Comparison of ENCODE assay signal across 28 cellular contexts in the genomic region with DNA sequence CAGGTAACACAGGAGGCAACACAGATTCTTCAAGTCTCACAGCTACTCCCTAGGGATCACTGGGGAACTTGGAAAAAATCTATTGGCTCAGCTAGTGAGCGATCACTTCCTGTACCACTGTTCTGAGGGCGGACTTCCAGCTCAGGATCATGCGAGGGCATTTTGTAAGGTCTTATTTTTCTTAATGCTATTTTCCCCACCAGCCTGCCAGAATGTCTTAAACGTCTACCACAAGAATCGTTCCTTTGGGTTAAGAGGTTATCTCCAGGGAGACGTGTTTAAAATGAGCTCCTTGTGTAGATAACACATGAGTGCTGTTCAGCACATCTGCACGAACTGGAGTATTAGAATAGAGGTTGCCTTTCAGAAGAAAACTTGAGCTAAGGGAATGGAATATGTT.
DNase-seq lines count a peak whose midpoint lies in the region; ATAC-seq, FAIRE-seq and TF ChIP-seq lines count a peak whose summit lies in the region.
"Had no signal": no experiment of that assay in that cellular context is flagged by ENCODE, and none has a peak within 500 bp of the region (broad histone marks: within the 10 kb centered on the region; RNA-seq: fewer than 3 reads in every experiment).

No MANE protein-coding gene starts in this region.

- no peak overlapping the region for H2BK15ac ChIP-seq in neuronal stem cell (ENCODE audit: low read length)

- H3K36me3 ChIP-seq in MG63 (no peaks in the 10 kb centered on the region), neuronal stem cell (replicated peaks in 1 of 2; ENCODE audit: control insufficient read depth in 2 of 2, insufficient read depth in 2 of 2, low read length in 2 of 2) (no peaks in the 10 kb centered on the region)
- H3K36me3 ChIP-seq: BLaER1 treated with 17β-estradiol and CSF1 and Interleukin-3, amounts not matched to agents 10 nM and 100 nM; upper lobe of right lung had no signal

- H3K9ac ChIP-seq in neuronal stem cell (ENCODE audit: low read depth, low read length, poor library complexity) = no peak overlapping the region
- H3K9ac ChIP-seq: BLaER1 treated with 17β-estradiol and CSF1 and Interleukin-3, amounts not matched to agents 10 nM and 100 nM had no signal

- no peak overlapping the region for H2BK120ac ChIP-seq in neuronal stem cell (ENCODE audit: low read depth, low read length)

- no peak overlapping the region for H4K8ac ChIP-seq in neuronal stem cell (ENCODE audit: low read depth, low read length)

- H2AK5ac ChIP-seq in neuronal stem cell (ENCODE audit: low read depth, low read length) = no peak overlapping the region

- H3K18ac ChIP-seq in neuronal stem cell (ENCODE audit: low read length) = no peak overlapping the region

- peaks cover 0 to 5% of the 10 kb centered on the region in 2 donors for H3K4me1 ChIP-seq in neuronal stem cell (ENCODE audit: control insufficient read depth in 2 of 2, insufficient read depth in 1 of 2, low read depth in 1 of 2, low read length in 2 of 2)
- H3K4me1 ChIP-seq: BLaER1 treated with 17β-estradiol and CSF1 and Interleukin-3, amounts not matched to agents 10 nM and 100 nM; body of pancreas; upper lobe of right lung had no signal

- TF ChIP-seq POLR2A in H54 (IDR thresholded peaks at IDR 0.05; ENCODE audit: low read depth, low read length) = no peak

- H3K4me2 ChIP-seq in neuronal stem cell (ENCODE audit: insufficient read depth, low read length, poor library complexity, severe bottlenecking) = no peak overlapping the region
- H3K4me2 ChIP-seq: BLaER1 treated with 17β-estradiol and CSF1 and Interleukin-3, amounts not matched to agents 10 nM and 100 nM; PC-9 had no signal

- DNase-seq in MG63 = peak; percentile 7
- DNase-seq in amniotic epithelial cell (ENCODE audit: low read depth) = peak; percentile 1
- DNase-seq in fibroblast of the aortic adventitia (ENCODE audit: low read depth) = peak; percentile 64
- no peak for DNase-seq in neuronal stem cell (ENCODE audit: low spot score)
- DNase-seq in H54 (ENCODE audit: insufficient read length, low spot score) = no peak
- DNase-seq in NCI-H446 (lab: John Stamatoyannopoulos, UW) = no peak
- DNase-seq in RCC 7860 (ENCODE audit: low spot score) = no peak
- DNase-seq: activated CD4-positive, alpha-beta T cell treated with anti-CD3 and anti-CD28 coated beads, Interleukin-2, amount 50 U/mL, for 4 hours; activated CD8-positive, alpha-beta memory T cell treated with anti-CD3 and anti-CD28 coated beads, Interleukin-2, amount 10 ng/mL, durations not matched to agents 7 days and 5 days; activated naive CD8-positive, alpha-beta T cell treated with anti-CD3 and anti-CD28 coated beads, Interleukin-2, amount 50 U/mL, for 24 hours; activated T-cell treated with anti-CD3 and anti-CD28 coated beads, Interleukin-2, amount 50 U/mL, for 4 hours; body of pancreas; DMS53; head of caudate nucleus; MV-4-11; NCI-H1694; NCI-H524 treated with DMSO at 0.1 percent for 48 hours; occipital lobe; PC-9; substantia nigra; T-helper 17 cell; upper lobe of right lung had no signal

- H4K91ac ChIP-seq in neuronal stem cell (ENCODE audit: low read depth, low read length, poor library complexity) = no peak overlapping the region

- H3K27ac ChIP-seq in neuronal stem cell (replicated peaks; ENCODE audit: low read length) = no peak overlapping the region
- H3K27ac ChIP-seq: BLaER1 treated with 17β-estradiol and CSF1 and Interleukin-3, amounts not matched to agents 10 nM and 100 nM; body of pancreas; PC-9; upper lobe of right lung had no signal

- no peak for ATAC-seq in GM21786 (IDR thresholded peaks at IDR 0.05; ENCODE audit: unreplicated experiment)
- ATAC-seq: activated CD8-positive, alpha-beta memory T cell treated with anti-CD3 and anti-CD28 coated beads, Interleukin-2, amount 10 ng/mL, durations not matched to agents 7 days and 5 days; activated naive CD8-positive, alpha-beta T cell treated with anti-CD3 and anti-CD28 coated beads, Interleukin-2, amount 50 U/mL, for 24 hours; activated T-cell treated with anti-CD3 and anti-CD28 coated beads, Interleukin-2, amount 50 U/mL, for 4 hours; body of pancreas; Right ventricle myocardium inferior; stimulated activated memory B cell treated with anti-CD40 and anti-IgM and Interleukin-4, amounts not matched to agents 10 μg/mL and 1 μg/mL and 100 μg/mL, for 72 hours; T-helper 17 cell; upper lobe of right lung had no signal

- H2BK12ac ChIP-seq in neuronal stem cell (ENCODE audit: low read length) = no peak overlapping the region

- no peak overlapping the region for H2BK5ac ChIP-seq in neuronal stem cell (ENCODE audit: low read length)

- no peak overlapping the region for H3K4ac ChIP-seq in neuronal stem cell (ENCODE audit: low read length)

- H2AFZ ChIP-seq in neuronal stem cell (ENCODE audit: low read length) = peak overlapping the region; percentile 75
- H2AFZ ChIP-seq: PC-9 had no signal

- WGBS in neuronal stem cell (ENCODE audit: extremely low coverage in 2 of 2, insufficient read length in 2 of 2, insufficient replicate concordance in 1 of 2), 2 donors = no CpG with 5 or more reads among the region's 7 CpGs

- no peak overlapping the region for H3K14ac ChIP-seq in neuronal stem cell (ENCODE audit: low read length)

- no peak overlapping the region for H3K23ac ChIP-seq in neuronal stem cell (ENCODE audit: low read depth, low read length, poor library complexity)

- H3K79me1 ChIP-seq in neuronal stem cell (ENCODE audit: low read depth, low read length) = no peaks in the 10 kb centered on the region

- no peak for TF ChIP-seq CTCF in fibroblast of the aortic adventitia (IDR thresholded peaks at IDR 0.05; ENCODE audit: insufficient read depth, low read length)

- no peaks in the 10 kb centered on the region for H3K9me3 ChIP-seq in MG63
- H3K9me3 ChIP-seq in neuronal stem cell (replicated peaks in 1 of 2; ENCODE audit: control insufficient read depth in 2 of 2, insufficient read depth in 1 of 2, low read depth in 1 of 2, low read length in 2 of 2) = peaks cover 2 to 19% of the 10 kb centered on the region in 2 donors
- H3K9me3 ChIP-seq: body of pancreas, upper lobe of right lung had no signal

- H3K27me3 ChIP-seq in MG63 = no peaks in the 10 kb centered on the region
- H3K27me3 ChIP-seq in neuronal stem cell (ENCODE audit: control insufficient read depth in 3 of 3, insufficient read depth in 3 of 3, low read depth in 1 of 3, low read length in 3 of 3) = no peaks in the 10 kb centered on the region
- H3K27me3 ChIP-seq: BLaER1 treated with 17β-estradiol and CSF1 and Interleukin-3, amounts not matched to agents 10 nM and 100 nM; body of pancreas; upper lobe of right lung had no signal

- H3K4me3 ChIP-seq in MG63 (no peak overlapping the region), fibroblast of the aortic adventitia (ENCODE audit: low read depth, low read length) (no peak overlapping the region), neuronal stem cell (ENCODE audit: low read length in 2 of 2) (peak overlapping the region in 1 of 2 donors; percentile 22)
- H3K4me3 ChIP-seq: BLaER1 treated with 17β-estradiol and CSF1 and Interleukin-3, amounts not matched to agents 10 nM and 100 nM; body of pancreas; PC-9; upper lobe of right lung had no signal

- no peak for FAIRE-seq in H54 (lab: Jason Lieb, UNC)
- FAIRE-seq in RCC 7860 (lab: Jason Lieb, UNC) = no peak
- FAIRE-seq: G401.6, keratinocyte had no signal

Comparison
In these comparisons a context has a peak if more than half of its experiments do, and no peak if none do; other contexts are left out.
1. DNase-seq: peak in MG63 (single experiment), amniotic epithelial cell (single experiment) and fibroblast of the aortic adventitia (single experiment); none in neuronal stem cell (single experiment), H54 (single experiment), NCI-H446 (0 of 2) and RCC 7860 (single experiment).